Comparison of ENCODE assay signal across 12 cellular contexts in genomic region chr10:62934258-62934657, GRCh38.
A peak's percentile ranks its signal among the peaks of the same experiment; 100 is the strongest.
DNase-seq lines count a peak whose midpoint lies in the region; ATAC-seq and TF ChIP-seq lines count a peak whose summit lies in the region.
"Had no signal": no experiment of that assay in that cellular context is flagged by ENCODE, and none has a peak within 500 bp of the region (broad histone marks: within the 10 kb centered on the region; RNA-seq: fewer than 3 reads in every experiment).

No MANE protein-coding gene starts in this region.

- peak overlapping the region; percentile 27 for H3K4me2 ChIP-seq in smooth muscle cell

- H3K27ac ChIP-seq in heart right ventricle: peak overlapping the region in 7 of 10 donors; percentile 16 to 73 (median 56)
- H3K27ac ChIP-seq in right cardiac atrium (ENCODE audit: low read length): no peak overlapping the region
- H3K27ac ChIP-seq in epithelial cell of prostate: no peak overlapping the region
- no peak overlapping the region for H3K27ac ChIP-seq in smooth muscle cell (ENCODE audit: low read depth)
- H3K27ac ChIP-seq: lower lobe of right lung had no signal

- no peaks in the 10 kb centered on the region for H3K79me2 ChIP-seq in smooth muscle cell (ENCODE audit: low read depth)

- H3K36me3 Mint-ChIP-seq in activated T-helper 17 cell treated with anti-CD3 and anti-CD28 coated beads, Interleukin-2, amount 50 U/mL, for 72 hours (ENCODE audit: low read depth): no peaks in the 10 kb centered on the region
- H3K36me3 Mint-ChIP-seq: activated naive CD4-positive, alpha-beta T cell treated with anti-CD3 and anti-CD28 coated beads, Interleukin-2, amount 50 U/mL, for 24 hours had no signal

- no peak overlapping the region for H3K27ac Mint-ChIP-seq in activated T-helper 17 cell treated with anti-CD3 and anti-CD28 coated beads, Interleukin-2, amount 50 U/mL, for 72 hours
- H3K27ac Mint-ChIP-seq: activated CD4-positive, alpha-beta T cell treated with anti-CD3 and anti-CD28 coated beads, Interleukin-2, amount 10 ng/mL, durations not matched to agents 24 days and 14 days; activated naive CD4-positive, alpha-beta T cell treated with anti-CD3 and anti-CD28 coated beads, Interleukin-2, amount 50 U/mL, for 24 hours; nephron progenitor cell had no signal

- no peaks in the 10 kb centered on the region for H3K4me1 Mint-ChIP-seq in activated T-helper 17 cell treated with anti-CD3 and anti-CD28 coated beads, Interleukin-2, amount 50 U/mL, for 72 hours
- H3K4me1 Mint-ChIP-seq: activated CD4-positive, alpha-beta T cell treated with anti-CD3 and anti-CD28 coated beads, Interleukin-2, amount 10 ng/mL, durations not matched to agents 24 days and 14 days; activated naive CD4-positive, alpha-beta T cell treated with anti-CD3 and anti-CD28 coated beads, Interleukin-2, amount 50 U/mL, for 24 hours; nephron progenitor cell had no signal

- no peak overlapping the region for H3K9ac ChIP-seq in smooth muscle cell (ENCODE audit: low read depth)

- peak in 5 of 8 donors; percentile 31 to 71 (median 45) for ATAC-seq in heart right ventricle
- ATAC-seq in right cardiac atrium: no peak
- ATAC-seq in GM19467 (IDR thresholded peaks at IDR 0.05; ENCODE audit: unreplicated experiment): no peak
- no peak for ATAC-seq in activated T-helper 17 cell treated with anti-CD3 and anti-CD28 coated beads, Interleukin-2, amount 50 U/mL, for 72 hours (replicated peaks)
- ATAC-seq: lower lobe of right lung had no signal

- H3K4me3 ChIP-seq in heart right ventricle (no peak overlapping the region), right cardiac atrium (ENCODE audit: low read length) (no peak overlapping the region), smooth muscle cell (no peak overlapping the region)
- H3K4me3 ChIP-seq: lower lobe of right lung had no signal

- no peak overlapping the region for H3K4me3 Mint-ChIP-seq in activated T-helper 17 cell treated with anti-CD3 and anti-CD28 coated beads, Interleukin-2, amount 50 U/mL, for 72 hours
- H3K4me3 Mint-ChIP-seq: activated CD4-positive, alpha-beta T cell treated with anti-CD3 and anti-CD28 coated beads, Interleukin-2, amount 10 ng/mL, durations not matched to agents 24 days and 14 days; activated naive CD4-positive, alpha-beta T cell treated with anti-CD3 and anti-CD28 coated beads, Interleukin-2, amount 50 U/mL, for 24 hours; nephron progenitor cell had no signal

- WGBS in heart right ventricle, 2 donors: 69 to 86% methylated on average over 11 of the region's 11 CpGs
- 73% methylated on average over 11 of the region's 11 CpGs for WGBS in right cardiac atrium
- WGBS in smooth muscle cell (ENCODE audit: low lambda C conversion rate): 53% methylated on average over 11 of the region's 11 CpGs

- no peaks in the 10 kb centered on the region for H3K9me3 ChIP-seq in heart right ventricle
- no peaks in the 10 kb centered on the region for H3K9me3 ChIP-seq in right cardiac atrium (ENCODE audit: control insufficient read depth, low read length)
- H3K9me3 ChIP-seq in smooth muscle cell (replicated peaks; ENCODE audit: low read depth): no peaks in the 10 kb centered on the region
- H3K9me3 ChIP-seq: lower lobe of right lung had no signal

- peak overlapping the region; percentile 32 for H2AFZ ChIP-seq in smooth muscle cell (ENCODE audit: low read depth)

- H3K4me1 ChIP-seq in heart right ventricle (no peaks in the 10 kb centered on the region), right cardiac atrium (ENCODE audit: control insufficient read depth, insufficient read depth, low read length) (no peaks in the 10 kb centered on the region), smooth muscle cell (ENCODE audit: low read depth) (peaks cover 7% of the 10 kb centered on the region)
- H3K4me1 ChIP-seq: lower lobe of right lung had no signal

- H4K20me1 ChIP-seq in smooth muscle cell (ENCODE audit: low read depth): no peaks in the 10 kb centered on the region

- peaks cover 0 to 4% (median 0%) of the 10 kb centered on the region in 7 donors for H3K27me3 ChIP-seq in heart right ventricle
- H3K27me3 ChIP-seq in right cardiac atrium (ENCODE audit: control insufficient read depth, insufficient read depth): no peaks in the 10 kb centered on the region
- no peaks in the 10 kb centered on the region for H3K27me3 ChIP-seq in smooth muscle cell (ENCODE audit: low read depth)

- intact Hi-C loops in heart right ventricle (cut with DNase I): no loop called here
- intact Hi-C loops in right cardiac atrium (cut with DNase I): no loop called here

- no peaks in the 10 kb centered on the region for H3K9me3 Mint-ChIP-seq in activated T-helper 17 cell treated with anti-CD3 and anti-CD28 coated beads, Interleukin-2, amount 50 U/mL, for 72 hours
- H3K9me3 Mint-ChIP-seq: activated CD4-positive, alpha-beta T cell treated with anti-CD3 and anti-CD28 coated beads, Interleukin-2, amount 10 ng/mL, durations not matched to agents 24 days and 14 days; activated naive CD4-positive, alpha-beta T cell treated with anti-CD3 and anti-CD28 coated beads, Interleukin-2, amount 50 U/mL, for 24 hours had no signal

- DNase-seq in heart right ventricle: peak in 1 of 2 donors; percentile 13
- no peak for DNase-seq in right cardiac atrium
- peak; percentile 6 to 44 for DNase-seq in NOMO-1 (lab: John Stamatoyannopoulos, UW; ENCODE audit: unreplicated experiment in 2 of 2)
- peak; percentile 44 for DNase-seq in epithelial cell of prostate (ENCODE audit: low read depth, low spot score)
- no peak for DNase-seq in smooth muscle cell (lab: John Stamatoyannopoulos, UW; ENCODE audit: unreplicated experiment)
- no peak for DNase-seq in cerebellar cortex (ENCODE audit: low spot score)
- DNase-seq: activated CD4-positive, alpha-beta T cell treated with anti-CD3 and anti-CD28 coated beads, Interleukin-2, amount 10 ng/mL, durations not matched to agents 24 days and 14 days; lower lobe of right lung; nephron progenitor cell had no signal

- peaks cover 4% of the 10 kb centered on the region for H3F3A ChIP-seq in smooth muscle cell (ENCODE audit: low read depth)

- H3K36me3 ChIP-seq in heart right ventricle (no peaks in the 10 kb centered on the region), smooth muscle cell (ENCODE audit: low read depth) (no peaks in the 10 kb centered on the region)
- H3K36me3 ChIP-seq: lower lobe of right lung had no signal

- peaks cover 12% of the 10 kb centered on the region for H3K27me3 Mint-ChIP-seq in activated T-helper 17 cell treated with anti-CD3 and anti-CD28 coated beads, Interleukin-2, amount 50 U/mL, for 72 hours

- no peak for TF ChIP-seq CTCF in heart right ventricle (IDR thresholded peaks at IDR 0.05)
- TF ChIP-seq CTCF in smooth muscle cell (IDR thresholded peaks at IDR 0.05; ENCODE audit: borderline replicate concordance, insufficient read depth, poor library complexity, severe bottlenecking): no peak

Comparison
In these comparisons a context has a peak if more than half of its experiments do, and no peak if none do; other contexts are left out.
1. ATAC-seq: peak in heart right ventricle (5 of 8); none in right cardiac atrium (0 of 2), GM19467 (single experiment) and activated T-helper 17 cell treated with anti-CD3 and anti-CD28 coated beads, Interleukin-2, amount 50 U/mL, for 72 hours (single experiment).
2. H3K27ac ChIP-seq: peak in heart right ventricle (7 of 10); none in right cardiac atrium (single experiment), epithelial cell of prostate (single experiment) and smooth muscle cell (single experiment).
3. DNase-seq: peak in NOMO-1 (2 of 2) and epithelial cell of prostate (single experiment); none in right cardiac atrium (0 of 3), smooth muscle cell (single experiment) and cerebellar cortex (single experiment).